ENCODE assay signal across 18 cellular contexts in genomic region chr11:105071060-105071732, GRCh38. TPM values are rescaled to one million over a fixed set of nuclear protein-coding genes. Genes with fewer than 3 reads are reported as not detected.
A peak's percentile ranks its signal among the peaks of the same experiment; 100 is the strongest.
DNase-seq lines count a peak whose midpoint lies in the region; ATAC-seq and TF ChIP-seq lines count a peak whose summit lies in the region.
"Had no signal": no experiment of that assay in that cellular context is flagged by ENCODE, and none has a peak within 500 bp of the region (broad histone marks: within the 10 kb centered on the region; RNA-seq: fewer than 3 reads in every experiment).

No MANE protein-coding gene starts in this region.

- H3K27me3 ChIP-seq in CD4-positive, alpha-beta memory T cell (ENCODE audit: insufficient read depth, low read length): no peaks in the 10 kb centered on the region
- H3K27me3 ChIP-seq in left lung: no peaks in the 10 kb centered on the region
- peaks cover 0 to 4% (median 0%) of the 10 kb centered on the region in 45 donors for H3K27me3 ChIP-seq in dorsolateral prefrontal cortex
- H3K27me3 ChIP-seq: spleen had no signal

- peak overlapping the region; percentile 55 to 79 for H3K4me3 ChIP-seq in CD4-positive, alpha-beta memory T cell (ENCODE audit: low read length in 2 of 2)
- H3K4me3 ChIP-seq in left lung: no peak overlapping the region
- no peak overlapping the region for H3K4me3 ChIP-seq in dorsolateral prefrontal cortex

- CTCF ChIA-PET in CD4-positive, alpha-beta memory T cell (lab: Charles Lee; ENCODE audit: partially characterized antibody): interaction anchor here (0.6 to 0.9 kb wide), 3 partner anchors 11 to 113 kb away, joined by 3 read pairs; no protein-coding TSS in a partner anchor
- CTCF ChIA-PET in activated CD8-positive, alpha-beta T cell treated with anti-CD3 and anti-CD28 coated beads, Interleukin-2, amount 10 ng/mL, durations not matched to agents 7 days and 5 days (lab: Charles Lee): no interaction called here

- H3K36me3 ChIP-seq in CD4-positive, alpha-beta memory T cell (ENCODE audit: insufficient read depth, low read length): no peaks in the 10 kb centered on the region
- H3K36me3 ChIP-seq in left lung: no peaks in the 10 kb centered on the region
- H3K36me3 ChIP-seq: spleen had no signal

- intact Hi-C loops in CD4-positive, alpha-beta memory T cell (cut with micrococcal nuclease): loop anchor here (1.0 to 2.0 kb wide), 2 partner anchors 26 to 27 kb away; partner anchors contain the start of gene CARD16
- intact Hi-C loops in left lung (cut with DNase I) (no loop called here), dorsolateral prefrontal cortex (cut with DNase I) (no loop called here)

- peak; percentile 67 to 74 for ATAC-seq in activated CD4-positive, CD25-positive, alpha-beta regulatory T cell treated with anti-CD3 and anti-CD28 coated beads, Interleukin-2, amount 50 U/mL, for 24 hours
- no peak for ATAC-seq in activated CD8-positive, alpha-beta T cell treated with anti-CD3 and anti-CD28 coated beads, Interleukin-2, amount 10 ng/mL, durations not matched to agents 7 days and 5 days
- ATAC-seq in left lung: peak; percentile 19
- ATAC-seq in GM18861 (IDR thresholded peaks at IDR 0.05; ENCODE audit: unreplicated experiment): no peak

- POLR2A ChIA-PET in CD4-positive, alpha-beta memory T cell (lab: Charles Lee; ENCODE audit: partially characterized antibody): interaction anchor here (0.7 to 1.0 kb wide), 3 partner anchors 29 to 36 kb away, joined by 3 to 4 read pairs (median 4); partner anchors contain the start of gene CASP1
- POLR2A ChIA-PET in activated CD8-positive, alpha-beta T cell treated with anti-CD3 and anti-CD28 coated beads, Interleukin-2, amount 10 ng/mL, durations not matched to agents 7 days and 5 days (lab: Charles Lee): no interaction called here

- H3K4me1 ChIP-seq in CD4-positive, alpha-beta memory T cell (ENCODE audit: insufficient read depth, low read length): peaks cover 39% of the 10 kb centered on the region
- peaks cover 0 to 6% of the 10 kb centered on the region in 2 donors for H3K4me1 ChIP-seq in left lung

- H3K27me3 Mint-ChIP-seq in CD4-positive, alpha-beta memory T cell: peaks cover 0 to 1% of the 10 kb centered on the region in 2 donors
- H3K27me3 Mint-ChIP-seq in activated CD8-positive, alpha-beta T cell treated with anti-CD3 and anti-CD28 coated beads, Interleukin-2, amount 10 ng/mL, durations not matched to agents 7 days and 5 days (ENCODE audit: low read depth): no peaks in the 10 kb centered on the region
- H3K27me3 Mint-ChIP-seq: progenitor cell of endocrine pancreas had no signal

- H3K36me3 Mint-ChIP-seq in CD4-positive, alpha-beta memory T cell: peaks cover 15 to 23% of the 10 kb centered on the region in 2 donors
- no peaks in the 10 kb centered on the region for H3K36me3 Mint-ChIP-seq in activated CD8-positive, alpha-beta T cell treated with anti-CD3 and anti-CD28 coated beads, Interleukin-2, amount 10 ng/mL, durations not matched to agents 7 days and 5 days (ENCODE audit: low read depth)

- no peaks in the 10 kb centered on the region for H3K9me3 Mint-ChIP-seq in CD4-positive, alpha-beta memory T cell
- no peaks in the 10 kb centered on the region for H3K9me3 Mint-ChIP-seq in activated CD8-positive, alpha-beta T cell treated with anti-CD3 and anti-CD28 coated beads, Interleukin-2, amount 10 ng/mL, durations not matched to agents 7 days and 5 days (ENCODE audit: insufficient read depth)

- DNase-seq in activated CD4-positive, CD25-positive, alpha-beta regulatory T cell (lab: John Stamatoyannopoulos, UW): no peak
- peak; percentile 37 to 67 (median 57) for DNase-seq in CD4-positive, alpha-beta memory T cell
- DNase-seq in activated CD8-positive, alpha-beta T cell treated with anti-CD3 and anti-CD28 coated beads, Interleukin-2, amount 10 ng/mL, durations not matched to agents 7 days and 5 days: no peak
- DNase-seq in left lung (no peak), dorsolateral prefrontal cortex (no peak), dedifferentiated amniotic fluid mesenchymal stem cell (ENCODE audit: extremely low spot score) (no peak)
- DNase-seq: activated CD8-positive, alpha-beta memory T cell treated with anti-CD3 and anti-CD28 coated beads for 24 hours; hippocampal formation; NCI-H748 treated with DMSO at 0.1 percent for 48 hours; spleen had no signal

- peaks cover 29 to 44% (median 36%) of the 10 kb centered on the region in 4 donors for H3K4me1 Mint-ChIP-seq in CD4-positive, alpha-beta memory T cell
- H3K4me1 Mint-ChIP-seq in activated CD8-positive, alpha-beta T cell treated with anti-CD3 and anti-CD28 coated beads, Interleukin-2, amount 10 ng/mL, durations not matched to agents 7 days and 5 days (ENCODE audit: low read depth): peaks cover 17% of the 10 kb centered on the region

- TF ChIP-seq CTCF in left lung (IDR thresholded peaks at IDR 0.05) (no peak), dorsolateral prefrontal cortex (IDR thresholded peaks at IDR 0.05 in 54 of 56, conservative IDR thresholded peaks at IDR 0.05 in 2 of 56; ENCODE audit: low read depth in 1 of 56, partially characterized antibody in 56 of 56) (no peak)

- peak overlapping the region; percentile 91 to 100 (median 96) for H3K4me3 Mint-ChIP-seq in CD4-positive, alpha-beta memory T cell
- H3K4me3 Mint-ChIP-seq in activated CD8-positive, alpha-beta T cell treated with anti-CD3 and anti-CD28 coated beads, Interleukin-2, amount 10 ng/mL, durations not matched to agents 7 days and 5 days: peak overlapping the region; percentile 54

- no peaks in the 10 kb centered on the region for H3K9me3 ChIP-seq in CD4-positive, alpha-beta memory T cell (ENCODE audit: control insufficient read depth in 1 of 2, low read length in 2 of 2)
- no peaks in the 10 kb centered on the region for H3K9me3 ChIP-seq in left lung
- H3K9me3 ChIP-seq: spleen had no signal

- peak overlapping the region; percentile 69 for H3K27ac ChIP-seq in CD4-positive, alpha-beta memory T cell (ENCODE audit: low read depth, low read length)
- no peak overlapping the region for H3K27ac ChIP-seq in left lung
- H3K27ac ChIP-seq in dorsolateral prefrontal cortex: no peak overlapping the region
- H3K27ac ChIP-seq: C4-2B, RWPE1 had no signal

- H3K27ac Mint-ChIP-seq in CD4-positive, alpha-beta memory T cell: peak overlapping the region; percentile 81 to 98 (median 95)
- H3K27ac Mint-ChIP-seq in activated CD8-positive, alpha-beta T cell treated with anti-CD3 and anti-CD28 coated beads, Interleukin-2, amount 10 ng/mL, durations not matched to agents 7 days and 5 days: peak overlapping the region; percentile 62
- H3K27ac Mint-ChIP-seq: progenitor cell of endocrine pancreas had no signal

RNA-seq across cellular contexts. Expression of gene CARD16, which starts 26.1 kb away (rescaled TPM):
- total RNA-seq in CD4-positive, alpha-beta memory T cell: 10 to 100 TPM; 56.1 to 59.0 TPM
- 100 to 1,000 TPM; 190 to 219 TPM for polyA plus RNA-seq in CD4-positive, alpha-beta memory T cell
- 10 to 100 TPM; 70.8 to 73.9 TPM for total RNA-seq in activated CD8-positive, alpha-beta T cell treated with anti-CD3 and anti-CD28 coated beads, Interleukin-2, amount 10 ng/mL, durations not matched to agents 7 days and 5 days
- total RNA-seq in left lung (10 to 100 TPM; 55.9 to 56.3 TPM), dorsolateral prefrontal cortex (10 to 100 TPM in 3 of 120 experiments, 1 to 10 TPM in 111, under 1 TPM in 1, not detected in 5; 0.89 to 13.4 (median 3.5) TPM)
- total RNA-seq: H1, progenitor cell of endocrine pancreas had no signal
- polyA plus RNA-seq: H1 had no signal

RNA-seq across cellular contexts. Expression of gene CASP1, which starts 36.3 kb away (rescaled TPM):
- 10 to 100 TPM; 74.8 to 96.8 TPM for total RNA-seq in CD4-positive, alpha-beta memory T cell
- 100 to 1,000 TPM; 126 to 195 TPM for polyA plus RNA-seq in CD4-positive, alpha-beta memory T cell
- total RNA-seq in activated CD8-positive, alpha-beta T cell treated with anti-CD3 and anti-CD28 coated beads, Interleukin-2, amount 10 ng/mL, durations not matched to agents 7 days and 5 days: 10 to 100 TPM; 87.6 to 97.8 TPM
- total RNA-seq in left lung: 10 to 100 TPM; 56.8 to 84.0 TPM
- 10 to 100 TPM in 36 of 120 experiments, 1 to 10 TPM in 84; 1.4 to 37.0 (median 7.5) TPM for total RNA-seq in dorsolateral prefrontal cortex
- total RNA-seq: H1, progenitor cell of endocrine pancreas had no signal
- polyA plus RNA-seq: H1 had no signal

RNA-seq across cellular contexts. Expression of gene CASP5, which starts 48.2 kb away (rescaled TPM):
- total RNA-seq in CD4-positive, alpha-beta memory T cell: not detected
- polyA plus RNA-seq in CD4-positive, alpha-beta memory T cell: not detected
- not detected for total RNA-seq in activated CD8-positive, alpha-beta T cell treated with anti-CD3 and anti-CD28 coated beads, Interleukin-2, amount 10 ng/mL, durations not matched to agents 7 days and 5 days
- 1 to 10 TPM in 1 of 2 donors, under 1 TPM in 1; 0.50 to 3.3 TPM for total RNA-seq in left lung
- 1 to 10 TPM in 7 of 120 experiments, under 1 TPM in 19, not detected in 94; 0.33 to 1.6 (median 0.66) TPM for total RNA-seq in dorsolateral prefrontal cortex
- total RNA-seq: A172, Daoy, H1, progenitor cell of endocrine pancreas had no signal
- polyA plus RNA-seq: H1 had no signal

Comparison
In these comparisons a context has a peak if more than half of its experiments do, and no peak if none do; other contexts are left out.
1. ATAC-seq: peak in activated CD4-positive, CD25-positive, alpha-beta regulatory T cell treated with anti-CD3 and anti-CD28 coated beads, Interleukin-2, amount 50 U/mL, for 24 hours (2 of 2) and left lung (single experiment); none in activated CD8-positive, alpha-beta T cell treated with anti-CD3 and anti-CD28 coated beads, Interleukin-2, amount 10 ng/mL, durations not matched to agents 7 days and 5 days (single experiment) and GM18861 (single experiment).
2. DNase-seq: peak in CD4-positive, alpha-beta memory T cell (5 of 5); none in activated CD4-positive, CD25-positive, alpha-beta regulatory T cell (0 of 4), activated CD8-positive, alpha-beta T cell treated with anti-CD3 and anti-CD28 coated beads, Interleukin-2, amount 10 ng/mL, durations not matched to agents 7 days and 5 days (single experiment), left lung (0 of 2), dorsolateral prefrontal cortex (0 of 10) and dedifferentiated amniotic fluid mesenchymal stem cell (single experiment).
3. H3K4me3 ChIP-seq: peak in CD4-positive, alpha-beta memory T cell (2 of 2); none in left lung (0 of 2) and dorsolateral prefrontal cortex (0 of 59).